ENCODE assay signal across 8 cellular contexts in genomic region chr5:181205402-181205734, GRCh38. TPM values are rescaled to one million over a fixed set of nuclear protein-coding genes. Genes with fewer than 3 reads are reported as not detected.
DNase-seq lines count a peak whose midpoint lies in the region; ATAC-seq and TF ChIP-seq lines count a peak whose summit lies in the region.
"Had no signal": no experiment of that assay in that cellular context is flagged by ENCODE, and none has a peak within 500 bp of the region (broad histone marks: within the 10 kb centered on the region; RNA-seq: fewer than 3 reads in every experiment).

No MANE protein-coding gene starts in this region.

- peak overlapping the region; percentile 86 to 98 (median 91) for H3K4me3 Mint-ChIP-seq in CD8-positive, alpha-beta memory T cell
- H3K4me3 Mint-ChIP-seq in activated T-helper 2 cell treated with anti-CD3 and anti-CD28 coated beads, Interferon-gamma antibody, Interleukin-2, Interleukin-4, amounts not matched to agents 10 μg/mL and 5 μg/mL and 100 μg/mL, durations not matched to agents 14 hours and 24 hours and 36 hours (ENCODE audit: low read depth): peak overlapping the region; percentile 90
- peak overlapping the region; percentile 73 for H3K4me3 Mint-ChIP-seq in mesothelial cell of epicardium

- H3K27ac ChIP-seq in CD8-positive, alpha-beta memory T cell (ENCODE audit: low read depth, low read length): no peak overlapping the region

- POLR2A ChIA-PET in CD8-positive, alpha-beta memory T cell (lab: Charles Lee): interaction anchor here (0.7 to 8.4 kb wide), 3 partner anchors 15 to 32 kb away, joined by 4 to 168 read pairs (median 33); partner anchors contain the start of gene TRIM41

- H3K36me3 Mint-ChIP-seq in CD8-positive, alpha-beta memory T cell: peaks cover 0 to 10% (median 0%) of the 10 kb centered on the region in 3 donors
- H3K36me3 Mint-ChIP-seq in activated T-helper 2 cell treated with anti-CD3 and anti-CD28 coated beads, Interferon-gamma antibody, Interleukin-2, Interleukin-4, amounts not matched to agents 10 μg/mL and 5 μg/mL and 100 μg/mL, durations not matched to agents 14 hours and 24 hours and 36 hours (ENCODE audit: low read depth): peaks cover 2% of the 10 kb centered on the region
- no peaks in the 10 kb centered on the region for H3K36me3 Mint-ChIP-seq in mesothelial cell of epicardium

- peaks cover 0 to 9% (median 4%) of the 10 kb centered on the region in 5 donors for H3K9me3 Mint-ChIP-seq in CD8-positive, alpha-beta memory T cell
- no peaks in the 10 kb centered on the region for H3K9me3 Mint-ChIP-seq in activated T-helper 2 cell treated with anti-CD3 and anti-CD28 coated beads, Interferon-gamma antibody, Interleukin-2, Interleukin-4, amounts not matched to agents 10 μg/mL and 5 μg/mL and 100 μg/mL, durations not matched to agents 14 hours and 24 hours and 36 hours
- H3K9me3 Mint-ChIP-seq in mesothelial cell of epicardium: no peaks in the 10 kb centered on the region

- H3K36me3 ChIP-seq in CD8-positive, alpha-beta memory T cell (ENCODE audit: insufficient read depth, low read length): no peaks in the 10 kb centered on the region

- CTCF ChIA-PET in CD8-positive, alpha-beta memory T cell (lab: Charles Lee): interaction anchor here (1.2 to 14.5 kb wide), 5 partner anchors 13 to 57 kb away, joined by 3 to 164 read pairs (median 5); partner anchors contain the start of gene TRIM52

- intact Hi-C loops in activated T-helper 2 cell treated with anti-CD3 and anti-CD28 coated beads, Interferon-gamma antibody, Interleukin-2, Interleukin-4, amounts not matched to agents 10 μg/mL and 5 μg/mL and 100 μg/mL, durations not matched to agents 14 hours and 24 hours and 36 hours (cut with micrococcal nuclease): loop anchor here (1.0 to 5.0 kb wide), 2 partner anchors 33 to 36 kb away; no protein-coding TSS in a partner anchor

- no peak for TF ChIP-seq CTCF in mesothelial cell of epicardium (IDR thresholded peaks at IDR 0.05; ENCODE audit: unreplicated experiment)

- peaks cover 6 to 24% of the 10 kb centered on the region in 2 donors for H3K27me3 Mint-ChIP-seq in CD8-positive, alpha-beta memory T cell
- peaks cover 28% of the 10 kb centered on the region for H3K27me3 Mint-ChIP-seq in activated T-helper 2 cell treated with anti-CD3 and anti-CD28 coated beads, Interferon-gamma antibody, Interleukin-2, Interleukin-4, amounts not matched to agents 10 μg/mL and 5 μg/mL and 100 μg/mL, durations not matched to agents 14 hours and 24 hours and 36 hours (ENCODE audit: low read depth)
- H3K27me3 Mint-ChIP-seq in mesothelial cell of epicardium (ENCODE audit: low read depth): peaks cover 57% of the 10 kb centered on the region

- H3K9me3 ChIP-seq in CD8-positive, alpha-beta memory T cell (ENCODE audit: low read length): no peaks in the 10 kb centered on the region

- H3K27ac Mint-ChIP-seq in CD8-positive, alpha-beta memory T cell: peak overlapping the region in 6 of 8 donors; percentile 30 to 96 (median 88)
- H3K27ac Mint-ChIP-seq in activated T-helper 2 cell treated with anti-CD3 and anti-CD28 coated beads, Interferon-gamma antibody, Interleukin-2, Interleukin-4, amounts not matched to agents 10 μg/mL and 5 μg/mL and 100 μg/mL, durations not matched to agents 14 hours and 24 hours and 36 hours: peak overlapping the region; percentile 42
- H3K27ac Mint-ChIP-seq in mesothelial cell of epicardium: no peak overlapping the region

- DNase-seq in CD8-positive, alpha-beta memory T cell: no peak
- DNase-seq in activated T-helper 2 cell treated with anti-CD3 and anti-CD28 coated beads, Interferon-gamma antibody, Interleukin-2, Interleukin-4, amounts not matched to agents 10 μg/mL and 5 μg/mL and 100 μg/mL, durations not matched to agents 14 hours and 24 hours and 36 hours (ENCODE audit: low spot score): no peak
- DNase-seq in mesothelial cell of epicardium (ENCODE audit: low spot score in 2 of 2, unreplicated experiment in 2 of 2): no peak
- DNase-seq in superior temporal gyrus (ENCODE audit: extremely low spot score): no peak
- no peak for DNase-seq in glomerular visceral epithelial cell (ENCODE audit: extremely low spot score)

- H3K27me3 ChIP-seq in CD8-positive, alpha-beta memory T cell (ENCODE audit: insufficient read depth, low read length, poor library complexity, severe bottlenecking): no peaks in the 10 kb centered on the region

- no peak for ATAC-seq in HG02870 (IDR thresholded peaks at IDR 0.05; ENCODE audit: unreplicated experiment)

- H3K4me3 ChIP-seq in CD8-positive, alpha-beta memory T cell (ENCODE audit: low read length): peak overlapping the region; percentile 69

- H3K4me1 ChIP-seq in CD8-positive, alpha-beta memory T cell (ENCODE audit: insufficient read depth, low read length): peaks cover 25% of the 10 kb centered on the region

- H3K4me1 Mint-ChIP-seq in CD8-positive, alpha-beta memory T cell: peaks cover 30 to 38% (median 34%) of the 10 kb centered on the region in 3 donors
- H3K4me1 Mint-ChIP-seq in activated T-helper 2 cell treated with anti-CD3 and anti-CD28 coated beads, Interferon-gamma antibody, Interleukin-2, Interleukin-4, amounts not matched to agents 10 μg/mL and 5 μg/mL and 100 μg/mL, durations not matched to agents 14 hours and 24 hours and 36 hours (ENCODE audit: low read depth): peaks cover 28% of the 10 kb centered on the region
- H3K4me1 Mint-ChIP-seq in mesothelial cell of epicardium: peaks cover 18% of the 10 kb centered on the region

RNA-seq across cellular contexts. Expression of gene TRIM7, which starts 0.4 kb away (rescaled TPM):
- 1 to 10 TPM; 2.2 to 2.3 TPM for total RNA-seq in CD8-positive, alpha-beta memory T cell
- polyA plus RNA-seq in CD8-positive, alpha-beta memory T cell: 0.74 TPM
- 3.9 and 4.8 TPM in 2 replicates for total RNA-seq in activated T-helper 2 cell treated with anti-CD3 and anti-CD28 coated beads, Interferon-gamma antibody, Interleukin-2, Interleukin-4, amounts not matched to agents 10 μg/mL and 5 μg/mL and 100 μg/mL, durations not matched to agents 14 hours and 24 hours and 36 hours
- 0.57 to 0.72 TPM (median 0.62 TPM) in 3 replicates for total RNA-seq in mesothelial cell of epicardium

RNA-seq across cellular contexts. Expression of gene TRIM41, which starts 17.7 kb away (rescaled TPM):
- total RNA-seq in CD8-positive, alpha-beta memory T cell: 10 to 100 TPM; 35.2 to 42.7 TPM
- 2.2 TPM for polyA plus RNA-seq in CD8-positive, alpha-beta memory T cell
- total RNA-seq in activated T-helper 2 cell treated with anti-CD3 and anti-CD28 coated beads, Interferon-gamma antibody, Interleukin-2, Interleukin-4, amounts not matched to agents 10 μg/mL and 5 μg/mL and 100 μg/mL, durations not matched to agents 14 hours and 24 hours and 36 hours: 32.2 and 33.0 TPM in 2 replicates
- total RNA-seq in mesothelial cell of epicardium: 27.9 to 28.1 TPM (median 27.9 TPM) in 3 replicates

RNA-seq across cellular contexts. Expression of gene RACK1, which starts 38.3 kb away (rescaled TPM):
- total RNA-seq in CD8-positive, alpha-beta memory T cell: 1,000 to 10,000 TPM; 2,341 to 2,398 TPM
- 1,821 TPM for polyA plus RNA-seq in CD8-positive, alpha-beta memory T cell
- 2,110 and 2,123 TPM in 2 replicates for total RNA-seq in activated T-helper 2 cell treated with anti-CD3 and anti-CD28 coated beads, Interferon-gamma antibody, Interleukin-2, Interleukin-4, amounts not matched to agents 10 μg/mL and 5 μg/mL and 100 μg/mL, durations not matched to agents 14 hours and 24 hours and 36 hours
- 2,008 to 2,083 TPM (median 2,030 TPM) in 3 replicates for total RNA-seq in mesothelial cell of epicardium

RNA-seq across cellular contexts. Expression of gene TRIM52, which starts 55.6 kb away (rescaled TPM):
- total RNA-seq in CD8-positive, alpha-beta memory T cell: 10 to 100 TPM; 14.1 to 17.1 TPM
- polyA plus RNA-seq in CD8-positive, alpha-beta memory T cell: 46.3 TPM
- 15.5 and 16.9 TPM in 2 replicates for total RNA-seq in activated T-helper 2 cell treated with anti-CD3 and anti-CD28 coated beads, Interferon-gamma antibody, Interleukin-2, Interleukin-4, amounts not matched to agents 10 μg/mL and 5 μg/mL and 100 μg/mL, durations not matched to agents 14 hours and 24 hours and 36 hours
- 12.8 to 14.6 TPM (median 13.3 TPM) in 3 replicates for total RNA-seq in mesothelial cell of epicardium

RNA-seq across cellular contexts. Expression of gene OR2V2, which starts 58.0 kb away (rescaled TPM):
- total RNA-seq in CD8-positive, alpha-beta memory T cell: not detected
- not detected for polyA plus RNA-seq in CD8-positive, alpha-beta memory T cell
- not detected in 2 replicates for total RNA-seq in activated T-helper 2 cell treated with anti-CD3 and anti-CD28 coated beads, Interferon-gamma antibody, Interleukin-2, Interleukin-4, amounts not matched to agents 10 μg/mL and 5 μg/mL and 100 μg/mL, durations not matched to agents 14 hours and 24 hours and 36 hours
- not detected in 3 replicates for total RNA-seq in mesothelial cell of epicardium
- total RNA-seq: activated CD8-positive, alpha-beta memory T cell treated with anti-CD3 and anti-CD28 coated beads for 36 hours; temporal lobe had no signal
